26 cellular contexts compared by ENCODE assay signal in genomic region chr4:98245226-98245625, GRCh38.
"Had no signal": no experiment of that assay in that cellular context is flagged by ENCODE, and none has a peak within 500 bp of the region (broad histone marks: within the 10 kb centered on the region; RNA-seq: fewer than 3 reads in every experiment).

No MANE protein-coding gene starts in this region.

- H3K36me3 Mint-ChIP-seq: mesothelial cell of epicardium had no signal

- H2AFZ ChIP-seq: hepatocyte had no signal

- H3K4me3 ChIP-seq: coronary artery, dorsolateral prefrontal cortex, esophagus muscularis mucosa, gastroesophageal sphincter, heart left ventricle, hepatocyte, left ventricle myocardium inferior, lower lobe of right lung, mucosa of descending colon had no signal

- H3K36me3 ChIP-seq: esophagus muscularis mucosa, gastroesophageal sphincter, heart left ventricle, left ventricle myocardium inferior, lower lobe of right lung had no signal

- H3K27ac Mint-ChIP-seq: immature natural killer cell; mesothelial cell of epicardium; naive B cell; naive thymus-derived CD8-positive, alpha-beta T cell had no signal

- H3K27ac ChIP-seq: coronary artery, dorsolateral prefrontal cortex, esophagus muscularis mucosa, foreskin keratinocyte, gastroesophageal sphincter, heart left ventricle, hepatocyte, left ventricle myocardium inferior, lower lobe of right lung had no signal

- H3K4me1 Mint-ChIP-seq: immature natural killer cell; mesothelial cell of epicardium; naive B cell; naive thymus-derived CD8-positive, alpha-beta T cell had no signal

- H3K27me3 ChIP-seq: dorsolateral prefrontal cortex, esophagus muscularis mucosa, foreskin keratinocyte, gastroesophageal sphincter, hepatocyte had no signal

- ATAC-seq: foreskin keratinocyte; gastroesophageal sphincter; heart left ventricle; left colon; left lobe of liver; lower lobe of right lung; mucosa of descending colon; naive thymus-derived CD8-positive, alpha-beta T cell had no signal

- H3K9me3 ChIP-seq: esophagus muscularis mucosa, gastroesophageal sphincter, heart left ventricle, left ventricle myocardium inferior, lower lobe of right lung, mucosa of descending colon had no signal

- H3K79me2 ChIP-seq: hepatocyte had no signal

- H3K4me2 ChIP-seq: hepatocyte had no signal

- H3K4me3 Mint-ChIP-seq: immature natural killer cell; mesothelial cell of epicardium; naive thymus-derived CD8-positive, alpha-beta T cell had no signal

- FAIRE-seq: endothelial cell of umbilical vein, frontal cortex, kidney had no signal

- H3K9me3 Mint-ChIP-seq: mesothelial cell of epicardium; naive thymus-derived CD8-positive, alpha-beta T cell had no signal

- H3K4me1 ChIP-seq: esophagus muscularis mucosa, foreskin keratinocyte, gastroesophageal sphincter, heart left ventricle, left ventricle myocardium inferior, lower lobe of right lung had no signal

- DNase-seq: dermis blood vessel endothelial cell; dorsolateral prefrontal cortex; effector CD4-positive, alpha-beta T cell; effector memory CD4-positive, alpha-beta T cell; foreskin keratinocyte; heart left ventricle; hypothalamus; immature natural killer cell; islet precursor cell; kidney; kidney glomerular epithelial cell; left colon; left ventricle myocardium inferior; lower lobe of right lung; mesenchymal stem cell; mucosa of descending colon; naive B cell; naive thymus-derived CD8-positive, alpha-beta T cell had no signal
